ENCODE assay signal across 1 cellular context in the genomic region with DNA sequence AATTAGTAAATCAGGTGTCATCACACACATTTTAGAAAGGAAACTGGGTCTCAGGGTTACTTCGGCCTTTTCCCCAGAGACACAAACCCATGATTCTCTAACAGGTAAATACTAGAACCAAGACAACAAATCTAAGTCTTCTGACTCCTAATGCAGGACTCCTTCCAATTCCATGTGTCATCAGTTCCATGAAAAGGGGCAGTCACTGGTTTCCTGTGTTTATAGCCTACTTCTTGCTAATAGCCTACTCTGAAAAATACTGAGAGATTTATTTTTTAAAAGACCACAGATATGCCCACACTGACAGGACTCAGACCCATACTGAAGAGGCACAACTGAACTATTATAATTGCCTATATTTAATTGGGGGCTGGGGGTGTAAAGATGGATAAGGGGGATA.
TF ChIP-seq lines count a peak whose summit lies in the region.

No MANE protein-coding gene starts in this region.

TF ChIP-seq in IMR-90, 13 proteins besides CTCF, POLR2A, EP300 and RAD21:
- TF ChIP-seq, protein P1, sequence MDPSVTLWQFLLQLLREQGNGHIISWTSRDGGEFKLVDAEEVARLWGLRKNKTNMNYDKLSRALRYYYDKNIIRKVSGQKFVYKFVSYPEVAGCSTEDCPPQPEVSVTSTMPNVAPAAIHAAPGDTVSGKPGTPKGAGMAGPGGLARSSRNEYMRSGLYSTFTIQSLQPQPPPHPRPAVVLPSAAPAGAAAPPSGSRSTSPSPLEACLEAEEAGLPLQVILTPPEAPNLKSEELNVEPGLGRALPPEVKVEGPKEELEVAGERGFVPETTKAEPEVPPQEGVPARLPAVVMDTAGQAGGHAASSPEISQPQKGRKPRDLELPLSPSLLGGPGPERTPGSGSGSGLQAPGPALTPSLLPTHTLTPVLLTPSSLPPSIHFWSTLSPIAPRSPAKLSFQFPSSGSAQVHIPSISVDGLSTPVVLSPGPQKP (IDR thresholded peaks at IDR 0.05; ENCODE audit: borderline replicate concordance, low read depth, low read length), result no peak
- TF ChIP-seq, protein P2, sequence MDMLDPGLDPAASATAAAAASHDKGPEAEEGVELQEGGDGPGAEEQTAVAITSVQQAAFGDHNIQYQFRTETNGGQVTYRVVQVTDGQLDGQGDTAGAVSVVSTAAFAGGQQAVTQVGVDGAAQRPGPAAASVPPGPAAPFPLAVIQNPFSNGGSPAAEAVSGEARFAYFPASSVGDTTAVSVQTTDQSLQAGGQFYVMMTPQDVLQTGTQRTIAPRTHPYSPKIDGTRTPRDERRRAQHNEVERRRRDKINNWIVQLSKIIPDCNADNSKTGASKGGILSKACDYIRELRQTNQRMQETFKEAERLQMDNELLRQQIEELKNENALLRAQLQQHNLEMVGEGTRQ (IDR thresholded peaks at IDR 0.05; ENCODE audit: low read depth, low read length), result no peak
- TF ChIP-seq FOS (IDR thresholded peaks at IDR 0.05; ENCODE audit: low read depth, low read length), result no peak
